21 cellular contexts compared by ENCODE assay signal in the genomic region with DNA sequence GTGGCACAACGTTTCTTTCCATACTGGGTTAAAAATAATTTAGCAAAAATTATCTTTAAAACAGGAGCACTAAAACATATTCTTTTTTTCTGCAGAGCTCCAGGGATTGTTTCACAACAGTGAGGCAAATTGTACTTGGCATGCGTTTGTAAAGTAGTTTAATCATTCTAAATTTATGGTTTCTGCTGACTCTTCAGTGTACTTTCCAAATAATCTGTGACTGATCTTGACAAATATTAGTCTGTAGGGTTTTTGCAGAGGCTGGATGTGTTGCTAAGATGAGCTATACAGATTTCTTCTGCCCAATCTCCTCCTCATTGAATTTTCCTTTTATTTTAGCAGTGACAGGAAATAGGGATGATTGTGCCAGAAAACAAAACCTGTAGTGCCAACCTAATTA.
"Had no signal": no experiment of that assay in that cellular context is flagged by ENCODE, and none has a peak within 500 bp of the region (broad histone marks: within the 10 kb centered on the region; RNA-seq: fewer than 3 reads in every experiment).

No MANE protein-coding gene starts in this region.

- H3K9me3 Mint-ChIP-seq: memory B cell; mesothelial cell of epicardium; nephron; stimulated activated memory B cell treated with anti-CD40 and anti-IgM and Interleukin-4, amounts not matched to agents 10 μg/mL and 1 μg/mL and 100 μg/mL, for 72 hours; stimulated activated naive CD8-positive, alpha-beta T cell treated with anti-CD3 and anti-CD28 coated beads, Interleukin-15, Interleukin-2, amounts not matched to agents 100 ng/mL and 50 ng/mL, for 24 hours had no signal

- H3K36me3 Mint-ChIP-seq: memory B cell; mesothelial cell of epicardium; stimulated activated memory B cell treated with anti-CD40 and anti-IgM and Interleukin-4, amounts not matched to agents 10 μg/mL and 1 μg/mL and 100 μg/mL, for 72 hours had no signal

- H3K27ac ChIP-seq: colonic mucosa, gastrocnemius medialis, heart right ventricle, left ventricle myocardium inferior, lower lobe of right lung, parathyroid adenoma, prostate gland, spleen, thoracic aorta, transverse colon had no signal

- ATAC-seq: gastrocnemius medialis; heart right ventricle; lower lobe of right lung; sciatic nerve; stimulated activated memory B cell treated with anti-CD40 and anti-IgM and Interleukin-4, amounts not matched to agents 10 μg/mL and 1 μg/mL and 100 μg/mL, for 72 hours had no signal

- H3K4me3 Mint-ChIP-seq: memory B cell; mesothelial cell of epicardium; nephron; stimulated activated memory B cell treated with anti-CD40 and anti-IgM and Interleukin-4, amounts not matched to agents 10 μg/mL and 1 μg/mL and 100 μg/mL, for 72 hours; stimulated activated naive CD8-positive, alpha-beta T cell treated with anti-CD3 and anti-CD28 coated beads, Interleukin-15, Interleukin-2, amounts not matched to agents 100 ng/mL and 50 ng/mL, for 24 hours had no signal

- H3K27me3 Mint-ChIP-seq: stimulated activated naive CD8-positive, alpha-beta T cell treated with anti-CD3 and anti-CD28 coated beads, Interleukin-15, Interleukin-2, amounts not matched to agents 100 ng/mL and 50 ng/mL, for 24 hours had no signal

- H3K4me1 Mint-ChIP-seq: memory B cell; stimulated activated memory B cell treated with anti-CD40 and anti-IgM and Interleukin-4, amounts not matched to agents 10 μg/mL and 1 μg/mL and 100 μg/mL, for 72 hours had no signal

- FAIRE-seq: keratinocyte had no signal

- H3K27ac Mint-ChIP-seq: memory B cell; mesothelial cell of epicardium; nephron; stimulated activated memory B cell treated with anti-CD40 and anti-IgM and Interleukin-4, amounts not matched to agents 10 μg/mL and 1 μg/mL and 100 μg/mL, for 72 hours; stimulated activated naive CD8-positive, alpha-beta T cell treated with anti-CD3 and anti-CD28 coated beads, Interleukin-15, Interleukin-2, amounts not matched to agents 100 ng/mL and 50 ng/mL, for 24 hours had no signal

- H3K4me3 ChIP-seq: colonic mucosa, gastrocnemius medialis, heart right ventricle, left ventricle myocardium inferior, lower lobe of right lung, prostate gland, spleen, thoracic aorta, transverse colon had no signal

- DNase-seq: colonic mucosa; dermis blood vessel endothelial cell; gastrocnemius medialis; heart right ventricle; left ventricle myocardium inferior; lower lobe of right lung; spleen; stimulated activated CD4-positive, alpha-beta T cell treated with anti-CD3 and anti-CD28 coated beads, Interleukin-15, amount 100 ng/mL, for 24 hours; stimulated activated CD4-positive, alpha-beta T cell treated with anti-CD3 and anti-CD28 coated beads, Interleukin-1b, Interleukin-23, amount 100 ng/mL, for 48 hours; stimulated activated CD4-positive, alpha-beta T cell treated with anti-CD3 and anti-CD28 coated beads, Interleukin-4, amount 100 ng/mL, for 24 hours; transverse colon had no signal
